In the genomic region with DNA sequence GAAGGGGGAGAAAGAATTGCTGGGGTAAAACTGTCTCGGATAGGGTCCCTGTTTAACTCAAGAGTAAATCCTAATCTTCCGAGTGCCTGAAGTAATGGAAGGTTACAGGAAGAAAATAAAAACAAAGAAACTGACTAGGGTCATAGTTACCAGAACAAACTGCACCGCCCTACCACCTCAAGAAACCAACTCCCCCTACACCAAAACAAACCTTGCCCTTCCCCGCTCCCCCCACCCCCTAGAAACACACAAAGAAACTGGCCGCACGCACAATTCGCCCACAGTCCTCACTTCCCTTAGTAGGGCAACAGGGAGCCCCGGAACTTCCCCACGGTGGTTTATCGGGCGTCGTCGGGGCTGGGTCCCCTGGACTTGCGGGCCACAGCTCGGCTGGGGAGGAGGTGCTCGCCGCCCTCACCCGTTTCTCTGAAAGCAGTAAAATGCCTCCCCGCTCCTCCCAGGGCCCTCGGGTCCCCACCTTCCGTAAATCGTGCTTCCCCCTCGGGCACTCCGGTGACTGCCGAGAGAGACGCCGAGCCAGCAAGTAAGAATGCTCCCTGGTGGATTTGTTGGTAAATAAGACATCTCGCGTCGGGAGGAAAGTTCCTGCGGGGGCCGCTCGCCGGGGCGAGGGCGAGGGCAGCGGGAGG, we compare ENCODE assay signal across 8 cellular contexts. TPM values are rescaled to one million over a fixed set of nuclear protein-coding genes. Genes with fewer than 3 reads are reported as not detected.
DNase-seq lines count a peak whose midpoint lies in the region; ATAC-seq, FAIRE-seq and TF ChIP-seq lines count a peak whose summit lies in the region.

No MANE protein-coding gene starts in this region.

- intact Hi-C loops in CD14-positive monocyte (cut with micrococcal nuclease), result loop anchor here in 1 of 2 donors (10.0 kb wide), 1 partner anchor 331 kb away; a partner anchor contains a TSS
- intact Hi-C loops in body of pancreas (cut with DNase I), result no loop called here
- intact Hi-C loops in HepG2 (cut with micrococcal nuclease; ENCODE audit: unreplicated experiment), result no loop called here

- peaks cover 47% of the 10 kb centered on the region for H3K4me1 Mint-ChIP-seq in CD14-positive monocyte

- H4K20me1 ChIP-seq in HepG2 (ENCODE audit: insufficient read depth, low read length), result peaks cover 50% of the 10 kb centered on the region

- TF ChIP-seq EP300 in HepG2 (IDR thresholded peaks at IDR 0.05; ENCODE audit: low read depth in 2 of 2, low read length in 2 of 2) (no peak), HepG2 (CRISPR knock-in tag; IDR thresholded peaks at IDR 0.05; ENCODE audit: borderline replicate concordance) (no peak)

- no peaks in the 10 kb centered on the region for H3K36me3 Mint-ChIP-seq in CD14-positive monocyte

- H2AFZ ChIP-seq in HepG2 (ENCODE audit: low read length), result no peak overlapping the region

- ATAC-seq in HG03565 (IDR thresholded peaks at IDR 0.05; ENCODE audit: unreplicated experiment), result peak; percentile 3
- peak; percentile 9 for ATAC-seq in body of pancreas
- ATAC-seq in HepG2, result peak; percentile 3

- peak overlapping the region; percentile 99 for H3K4me3 Mint-ChIP-seq in CD14-positive monocyte

- in situ Hi-C loops in HepG2 (cut with HindIII; ENCODE audit: extremely low pct_ligation_motif_present, low pct_unique_long_range_greater_than_20kb), result no loop called here

- H3K9ac ChIP-seq in HepG2 (ENCODE audit: insufficient read depth, low read depth, low read length), result peak overlapping the region; percentile 93

- H3K27ac ChIP-seq in body of pancreas, result peak overlapping the region; percentile 93 to 98 (median 98)
- peak overlapping the region; percentile 86 for H3K27ac ChIP-seq in HepG2 (ENCODE audit: extremely low read length, insufficient read depth, low read length)

- POLR2A ChIA-PET in HepG2 (lab: Yijun Ruan, JAX), result interaction anchor here (0.5 to 1.0 kb wide), 2 partner anchors 16 to 47 kb away, joined by 3 read pairs; no protein-coding TSS in a partner anchor

- peaks cover 0 to 1% (median 0%) of the 10 kb centered on the region in 3 donors for H3K27me3 Mint-ChIP-seq in CD14-positive monocyte (ENCODE audit: low read depth in 3 of 3)

- H3K4me2 ChIP-seq in HepG2 (ENCODE audit: low read depth, low read length), result peak overlapping the region; percentile 91

- TF ChIP-seq RAD21 in HepG2 (CRISPR knock-in tag; IDR thresholded peaks at IDR 0.05), result no peak

- peak in 2 of 3 donors; percentile 62 to 67 for TF ChIP-seq POLR2A in body of pancreas (IDR thresholded peaks at IDR 0.05)
- no peak for TF ChIP-seq POLR2A in HepG2 (IDR thresholded peaks at IDR 0.05; ENCODE audit: insufficient read depth in 1 of 2, low read depth in 2 of 2, low read length in 2 of 2)

- WGBS in body of pancreas, 2 donors, result 2 to 12% methylated on average over 7 to 37 of the region's 37 CpGs
- 3% methylated on average over 14 of the region's 37 CpGs for WGBS in HepG2 (ENCODE audit: low lambda C conversion rate)

- H3K36me3 ChIP-seq in body of pancreas (replicated peaks in 1 of 2; ENCODE audit: insufficient read depth in 1 of 2, low read depth in 2 of 2) (no peaks in the 10 kb centered on the region), HepG2 (replicated peaks in 1 of 2; ENCODE audit: control insufficient read depth in 1 of 2, insufficient read depth in 2 of 2, low read length in 2 of 2) (no peaks in the 10 kb centered on the region; a peak in 1 of 5 replicates)

- peaks cover 72% of the 10 kb centered on the region for H3K79me2 ChIP-seq in HepG2 (ENCODE audit: insufficient read depth, low read length)

- no TSS peak for BruUV-seq in HepG2 (replicated peaks; lab: Mats Ljungman, UMichigan)

- CTCF ChIA-PET in HepG2 (lab: Yijun Ruan, JAX; ENCODE audit: low intra/inter-chr PET ratio, low total read pairs), result no interaction called here

- H3K27ac Mint-ChIP-seq in CD14-positive monocyte, result peak overlapping the region; percentile 87 to 94 (median 93)

- H3K4me1 ChIP-seq in body of pancreas, result peaks cover 16% of the 10 kb centered on the region
- H3K4me1 ChIP-seq in HepG2 (ENCODE audit: insufficient read depth, low read length), result peaks cover 56% of the 10 kb centered on the region

- H3K9me3 ChIP-seq in body of pancreas, result no peaks in the 10 kb centered on the region
- H3K9me3 ChIP-seq in HepG2 (ENCODE audit: low read length), result no peaks in the 10 kb centered on the region

- FAIRE-seq in GM19239 (lab: Jason Lieb, UNC), result peak; percentile 66
- FAIRE-seq in HepG2 (lab: Jason Lieb, UNC), result no peak

- DNase-seq in CD14-positive monocyte (ENCODE audit: low spot score), result no peak
- no peak for DNase-seq in GM19239 (ENCODE audit: insufficient read length, low spot score)
- peak; percentile 36 for DNase-seq in T follicular helper cell (ENCODE audit: low read depth)
- no peak for DNase-seq in body of pancreas
- DNase-seq in HepG2 (ENCODE audit: low spot score), result no peak
- DNase-seq in stimulated activated CD8-positive, alpha-beta memory T cell treated with anti-CD3 and anti-CD28 coated beads, Interleukin-12 subunit alpha, Interleukin-12 subunit beta, amount 100 ng/mL, for 1 hour (ENCODE audit: low read depth), result peak; percentile 26
- no peak for DNase-seq in NCI-H187 treated with DMSO at 0.1 percent for 48 hours (lab: John Stamatoyannopoulos, UW)

- no peak for TF ChIP-seq CTCF in CD14-positive monocyte (IDR thresholded peaks at IDR 0.05)
- no peak for TF ChIP-seq CTCF in body of pancreas (IDR thresholded peaks at IDR 0.05)
- TF ChIP-seq CTCF in HepG2 (CRISPR knock-in tag; IDR thresholded peaks at IDR 0.05), result no peak

- no peaks in the 10 kb centered on the region for H3K9me3 Mint-ChIP-seq in CD14-positive monocyte

- no peaks in the 10 kb centered on the region for H3K27me3 ChIP-seq in body of pancreas
- no peaks in the 10 kb centered on the region; a peak in 1 of 5 replicates for H3K27me3 ChIP-seq in HepG2 (ENCODE audit: control insufficient read depth in 1 of 2, insufficient read depth in 2 of 2, low read length in 2 of 2)

- peak overlapping the region; percentile 59 to 73 for H3K4me3 ChIP-seq in body of pancreas
- peak overlapping the region; percentile 73 to 88 (median 80) for H3K4me3 ChIP-seq in HepG2 (replicated peaks in 1 of 3; ENCODE audit: insufficient read depth in 1 of 3, low read depth in 2 of 3, low read length in 3 of 3)

TF ChIP-seq in HepG2, 621 proteins besides CTCF, POLR2A, EP300 and RAD21 (continues in another document):
- TF ChIP-seq ZFP90 (CRISPR knock-in tag; IDR thresholded peaks at IDR 0.05; ENCODE audit: borderline replicate concordance) (0 out of 2 replicates have a peak, but pooled peaks have one; percentile 45), ZKSCAN1 (IDR thresholded peaks at IDR 0.05; ENCODE audit: low read length) (peak; percentile 88), NR2F2 (IDR thresholded peaks at IDR 0.05; ENCODE audit: borderline replicate concordance, low read depth) (0 out of 2 replicates have a peak, but pooled peaks have one; percentile 11), POLR2AphosphoS5 (IDR thresholded peaks at IDR 0.05; ENCODE audit: low read depth, low read length) (peak; percentile 16; the same call in 1 of the 2 replicates), NFKB2 (CRISPR knock-in tag; IDR thresholded peaks at IDR 0.05; ENCODE audit: borderline replicate concordance) (0 out of 2 replicates have a peak, but pooled peaks have one; percentile 1), ARHGAP35 (CRISPR knock-in tag; IDR thresholded peaks at IDR 0.05; ENCODE audit: borderline replicate concordance) (peak; percentile 46; the same call in 1 of the 2 replicates), SP4 (CRISPR knock-in tag; IDR thresholded peaks at IDR 0.05) (0 out of 2 replicates have a peak, but pooled peaks have one; percentile 5), NPAS2 (CRISPR knock-in tag; IDR thresholded peaks at IDR 0.05; ENCODE audit: borderline replicate concordance) (no peak)
- TF ChIP-seq, protein P1, sequence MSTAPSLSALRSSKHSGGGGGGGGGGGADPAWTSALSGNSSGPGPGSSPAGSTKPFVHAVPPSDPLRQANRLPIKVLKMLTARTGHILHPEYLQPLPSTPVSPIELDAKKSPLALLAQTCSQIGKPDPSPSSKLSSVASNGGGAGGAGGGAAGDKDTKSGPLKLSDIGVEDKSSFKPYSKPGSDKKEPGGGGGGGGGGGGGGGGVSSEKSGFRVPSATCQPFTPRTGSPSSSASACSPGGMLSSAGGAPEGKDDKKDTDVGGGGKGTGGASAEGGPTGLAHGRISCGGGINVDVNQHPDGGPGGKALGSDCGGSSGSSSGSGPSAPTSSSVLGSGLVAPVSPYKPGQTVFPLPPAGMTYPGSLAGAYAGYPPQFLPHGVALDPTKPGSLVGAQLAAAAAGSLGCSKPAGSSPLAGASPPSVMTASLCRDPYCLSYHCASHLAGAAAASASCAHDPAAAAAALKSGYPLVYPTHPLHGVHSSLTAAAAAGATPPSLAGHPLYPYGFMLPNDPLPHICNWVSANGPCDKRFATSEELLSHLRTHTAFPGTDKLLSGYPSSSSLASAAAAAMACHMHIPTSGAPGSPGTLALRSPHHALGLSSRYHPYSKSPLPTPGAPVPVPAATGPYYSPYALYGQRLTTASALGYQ (CRISPR knock-in tag; IDR thresholded peaks at IDR 0.05), result peak; percentile 8; the same call in 1 of the 2 replicates

RNA-seq across cellular contexts. Expression of a gene that starts 2.4 kb away (rescaled TPM):
- polyA plus RNA-seq in CD14-positive monocyte (10 to 100 TPM; 20.1 to 20.2 TPM), HepG2 (2011; rRNA removed) (36.8 and 54.6 TPM in 2 replicates)
- total RNA-seq in body of pancreas (10 to 100 TPM; 24.4 to 34.5 TPM), HepG2 (2016; rRNA removed; fragmentation: Illumina TruSeq; extraction: Trizol) (97.8 and 132 TPM in 2 replicates)
- total RNA-seq in HepG2 (2016; cell fraction: cytosol; rRNA removed; fragmentation: Illumina TruSeq; extraction: Trizol; ENCODE audit: low read depth), result 22.6 and 27.1 TPM in 2 replicates
- 99.7 and 134 TPM in 2 replicates for total RNA-seq in HepG2 (2016; cell fraction: insoluble cytoplasmic fraction; rRNA removed; fragmentation: Illumina TruSeq; extraction: Trizol)
- 62.6 and 68.2 TPM in 2 replicates for total RNA-seq in HepG2 (2016; cell fraction: membrane; rRNA removed; fragmentation: Illumina TruSeq; extraction: Trizol)
- 46.7 and 57.7 TPM in 2 replicates for total RNA-seq in HepG2 (2016; cell fraction: nucleus; rRNA removed; fragmentation: Illumina TruSeq; extraction: Trizol)
- 24.7 and 38.2 TPM in 2 replicates for polyA plus RNA-seq in HepG2 (2011; cell fraction: cytosol; rRNA removed)
- 17.1 and 19.0 TPM in 2 replicates for polyA plus RNA-seq in HepG2 (2011; cell fraction: nucleus; rRNA removed)
- 60.8 and 80.1 TPM in 2 replicates for polyA plus RNA-seq in HepG2 (2012)
- polyA plus RNA-seq in HepG2 (2016; cell fraction: cytosol; fragmentation: Illumina TruSeq; extraction: Trizol; ENCODE audit: low read depth), result 8.1 and 9.8 TPM in 2 replicates
- 133 and 138 TPM in 2 replicates for polyA plus RNA-seq in HepG2 (2016; cell fraction: insoluble cytoplasmic fraction; fragmentation: Illumina TruSeq; extraction: Trizol; ENCODE audit: low read depth)
- polyA plus RNA-seq in HepG2 (2016; cell fraction: membrane; fragmentation: Illumina TruSeq; extraction: Trizol; ENCODE audit: low read depth), result 34.0 and 34.6 TPM in 2 replicates
- polyA plus RNA-seq in HepG2 (2016; cell fraction: nucleus; fragmentation: Illumina TruSeq; extraction: Trizol; ENCODE audit: insufficient read depth, low read depth), result 59.8 and 60.8 TPM in 2 replicates
- polyA minus RNA-seq in HepG2 (2011; rRNA and poly(A)+ RNA removed; ENCODE audit: low replicate concordance), result 24.4 and 32.5 TPM in 2 replicates
- 51.2 and 59.7 TPM in 2 replicates for polyA minus RNA-seq in HepG2 (2011; cell fraction: cytosol; rRNA and poly(A)+ RNA removed)
- polyA minus RNA-seq in HepG2 (2011; cell fraction: nucleus; rRNA and poly(A)+ RNA removed), result 68.4 and 72.5 TPM in 2 replicates

Comparison
In these comparisons a context has a peak if more than half of its experiments do, and no peak if none do; other contexts are left out.
1. DNase-seq: peak in T follicular helper cell (single experiment) and stimulated activated CD8-positive, alpha-beta memory T cell treated with anti-CD3 and anti-CD28 coated beads, Interleukin-12 subunit alpha, Interleukin-12 subunit beta, amount 100 ng/mL, for 1 hour (single experiment); none in CD14-positive monocyte (single experiment), GM19239 (single experiment), body of pancreas (0 of 4), HepG2 (single experiment) and NCI-H187 treated with DMSO at 0.1 percent for 48 hours (single experiment).
2. POLR2A ChIP-seq: peak in body of pancreas (2 of 3); none in HepG2 (0 of 2).
3. Peak in every context shown above with its lines, with median percentiles within 50 percentile points of each other: ATAC-seq.